In the genomic region with DNA sequence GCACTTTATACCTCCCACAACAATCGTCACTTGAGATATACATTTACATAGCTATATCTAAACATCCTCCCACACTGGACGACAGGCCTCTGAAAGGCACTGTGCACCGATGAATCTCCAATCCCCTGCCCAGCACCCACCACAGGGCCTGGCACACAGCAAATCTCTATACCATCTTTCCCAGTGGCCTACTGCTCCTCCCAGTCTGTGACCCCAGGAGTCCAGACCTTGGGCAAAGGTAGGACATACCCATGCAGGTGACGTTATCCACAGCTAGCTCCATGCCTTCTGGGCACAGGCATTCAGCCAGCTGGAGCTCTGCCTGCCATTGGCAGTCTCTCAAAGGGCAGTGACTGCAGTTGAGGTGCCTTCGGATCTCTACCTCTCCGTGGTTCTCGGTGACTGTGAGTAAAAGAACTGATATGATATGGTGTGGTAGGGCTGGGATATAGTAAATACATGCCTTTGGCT, we compare ENCODE assay signal across 18 cellular contexts. TPM values are rescaled to one million over a fixed set of nuclear protein-coding genes. Genes with fewer than 3 reads are reported as not detected.
DNase-seq lines count a peak whose midpoint lies in the region; TF ChIP-seq lines count a peak whose summit lies in the region.
"Had no signal": no experiment of that assay in that cellular context is flagged by ENCODE, and none has a peak within 500 bp of the region (broad histone marks: within the 10 kb centered on the region; RNA-seq: fewer than 3 reads in every experiment).

No MANE protein-coding gene starts in this region.

- in situ Hi-C loops in G401 (cut with HindIII; ENCODE audit: low sequenced_read_pairs): no loop called here

- POLR2A ChIA-PET in GM10248 (lab: Yijun Ruan, JAX): no interaction called here

- no peak overlapping the region for H3K4me3 ChIP-seq in liver (ENCODE audit: low read depth in 1 of 3, low read length in 3 of 3)
- H3K4me3 ChIP-seq: SK-N-MC had no signal

- H3K36me3 ChIP-seq in liver (ENCODE audit: control insufficient read depth in 4 of 4, insufficient read depth in 3 of 4, low read depth in 1 of 4, low read length in 3 of 4): no peaks in the 10 kb centered on the region
- H3K36me3 ChIP-seq: neutrophil had no signal

- no peak overlapping the region for H3K27ac ChIP-seq in liver (ENCODE audit: low read depth in 1 of 2, low read length in 2 of 2)
- H3K27ac ChIP-seq: neutrophil, SK-N-MC had no signal

- DNase-seq in G401 (ENCODE audit: low spot score): peak; percentile 75
- DNase-seq in NCI-H2196 (lab: John Stamatoyannopoulos, UW; ENCODE audit: unreplicated experiment): peak; percentile 57
- peak; percentile 64 for DNase-seq in cerebellar cortex (ENCODE audit: low spot score)
- no peak for DNase-seq in ecto neural progenitor cell (ENCODE audit: low spot score)
- no peak for DNase-seq in 8988T
- DNase-seq in GM10248 (ENCODE audit: extremely low spot score): no peak
- DNase-seq in head of caudate nucleus: no peak
- DNase-seq: activated B cell treated with CpG ODN at 0.5 μM for 24 hours; activated CD4-positive, alpha-beta memory T cell treated with anti-CD3 and anti-CD28 coated beads, Interleukin-2, amount 10 ng/mL, durations not matched to agents 7 days and 5 days; activated naive CD4-positive, alpha-beta T cell treated with anti-CD3 and anti-CD28 coated beads, Interleukin-2, amount 10 ng/mL, durations not matched to agents 7 days and 5 days; activated T-cell treated with anti-CD3 and anti-CD28 coated beads, Interleukin-2, amount 50 U/mL, for 4 hours; hypothalamus; kidney; OCI-M1 had no signal

- 47% methylated on average over 7 of the region's 7 CpGs for WGBS in liver

- intact Hi-C loops in head of caudate nucleus (cut with DNase I): no loop called here

- no peak for TF ChIP-seq CTCF in liver (IDR thresholded peaks at IDR 0.05; ENCODE audit: low read depth, low read length, missing input control)
- TF ChIP-seq CTCF in GM10248 (IDR thresholded peaks at IDR 0.05; ENCODE audit: control extremely low read depth, extremely low read depth, low read depth, missing control alignments): no peak

- no peak overlapping the region for H3K9ac ChIP-seq in liver (ENCODE audit: low read depth in 1 of 2, low read length in 2 of 2)

- H3K9me3 ChIP-seq in liver (ENCODE audit: control insufficient read depth in 4 of 4, low read length in 3 of 4): no peaks in the 10 kb centered on the region
- H3K9me3 ChIP-seq: neutrophil had no signal

- peak in 1 of 2 donors; percentile 39 for TF ChIP-seq RAD21 in liver (IDR thresholded peaks at IDR 0.05)

- peaks cover 0 to 4% (median 0%) of the 10 kb centered on the region in 4 donors for H3K27me3 ChIP-seq in liver (ENCODE audit: control insufficient read depth in 4 of 4, insufficient read depth in 4 of 4, low read length in 3 of 4)

- peaks cover 4 to 16% (median 10%) of the 10 kb centered on the region in 4 donors for H3K4me1 ChIP-seq in liver (ENCODE audit: control insufficient read depth in 4 of 4, insufficient read depth in 4 of 4, low read length in 3 of 4)

- CTCF ChIA-PET in GM10248 (lab: Yijun Ruan, JAX): interaction anchor here (0.8 to 3.2 kb wide), 10 partner anchors 9 to 95 kb away, joined by 3 to 35 read pairs (median 4); a partner anchor contains a TSS

TF ChIP-seq in liver, 16 proteins besides CTCF, POLR2A, EP300 and RAD21:
- peak; percentile 84 for TF ChIP-seq HNF4G (IDR thresholded peaks at IDR 0.05)
- TF ChIP-seq HNF4A (conservative IDR thresholded peaks at IDR 0.05): peak; percentile 96 to 97
- TF ChIP-seq, protein P1, sequence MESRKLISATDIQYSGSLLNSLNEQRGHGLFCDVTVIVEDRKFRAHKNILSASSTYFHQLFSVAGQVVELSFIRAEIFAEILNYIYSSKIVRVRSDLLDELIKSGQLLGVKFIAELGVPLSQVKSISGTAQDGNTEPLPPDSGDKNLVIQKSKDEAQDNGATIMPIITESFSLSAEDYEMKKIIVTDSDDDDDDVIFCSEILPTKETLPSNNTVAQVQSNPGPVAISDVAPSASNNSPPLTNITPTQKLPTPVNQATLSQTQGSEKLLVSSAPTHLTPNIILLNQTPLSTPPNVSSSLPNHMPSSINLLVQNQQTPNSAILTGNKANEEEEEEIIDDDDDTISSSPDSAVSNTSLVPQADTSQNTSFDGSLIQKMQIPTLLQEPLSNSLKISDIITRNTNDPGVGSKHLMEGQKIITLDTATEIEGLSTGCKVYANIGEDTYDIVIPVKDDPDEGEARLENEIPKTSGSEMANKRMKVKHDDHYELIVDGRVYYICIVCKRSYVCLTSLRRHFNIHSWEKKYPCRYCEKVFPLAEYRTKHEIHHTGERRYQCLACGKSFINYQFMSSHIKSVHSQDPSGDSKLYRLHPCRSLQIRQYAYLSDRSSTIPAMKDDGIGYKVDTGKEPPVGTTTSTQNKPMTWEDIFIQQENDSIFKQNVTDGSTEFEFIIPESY (IDR thresholded peaks at IDR 0.05): no peak
- TF ChIP-seq JUND (IDR thresholded peaks at IDR 0.05): peak; percentile 82 to 84
- TF ChIP-seq, protein P2, sequence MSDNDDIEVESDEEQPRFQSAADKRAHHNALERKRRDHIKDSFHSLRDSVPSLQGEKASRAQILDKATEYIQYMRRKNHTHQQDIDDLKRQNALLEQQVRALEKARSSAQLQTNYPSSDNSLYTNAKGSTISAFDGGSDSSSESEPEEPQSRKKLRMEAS (IDR thresholded peaks at IDR 0.05): no peak
- peak; percentile 79 to 80 for TF ChIP-seq RXRA (IDR thresholded peaks at IDR 0.05)
- peak; percentile 75 for TF ChIP-seq SP1 (IDR thresholded peaks at IDR 0.05)

RNA-seq across cellular contexts. Expression of a gene that starts 5.8 kb away (rescaled TPM):
- not detected in 2 replicates for total RNA-seq in G401 (2014; rRNA removed; shearing (Covaris generic))
- 1 to 10 TPM; 2.6 to 3.0 TPM for total RNA-seq in liver
- polyA plus RNA-seq in liver: 1 to 10 TPM in 1 of 2 donors, under 1 TPM in 1; 0.86 to 1.4 TPM
- polyA plus RNA-seq: CD14-positive monocyte had no signal

RNA-seq across cellular contexts. Expression of a gene that starts 14.2 kb away (rescaled TPM):
- 12.4 and 20.0 TPM in 2 replicates for total RNA-seq in G401 (2014; rRNA removed; shearing (Covaris generic))
- total RNA-seq in liver: 1 to 10 TPM; 1.4 to 2.4 TPM
- polyA plus RNA-seq in liver: under 1 TPM; 0.36 to 0.92 TPM
- polyA plus RNA-seq: CD14-positive monocyte had no signal

RNA-seq across cellular contexts. Expression of a gene that starts 36.2 kb away (rescaled TPM):
- 24.3 and 46.5 TPM in 2 replicates for total RNA-seq in G401 (2014; rRNA removed; shearing (Covaris generic))
- total RNA-seq in liver: 10 to 100 TPM in 1 of 2 donors, 1 to 10 TPM in 1; 7.8 to 12.2 TPM
- polyA plus RNA-seq in liver: 1 to 10 TPM; 6.4 to 9.7 TPM

RNA-seq across cellular contexts. Expression of a gene that starts 51.2 kb away (rescaled TPM):
- 25.9 and 26.2 TPM in 2 replicates for total RNA-seq in G401 (2014; rRNA removed; shearing (Covaris generic))
- total RNA-seq in liver: 1 to 10 TPM; 2.2 to 2.3 TPM
- polyA plus RNA-seq in liver: 1 to 10 TPM; 1.1 to 2.3 TPM

Comparison
In these comparisons a context has a peak if more than half of its experiments do, and no peak if none do; other contexts are left out.
1. DNase-seq: peak in G401 (single experiment), NCI-H2196 (single experiment) and cerebellar cortex (single experiment); none in ecto neural progenitor cell (single experiment), 8988T (single experiment), GM10248 (single experiment) and head of caudate nucleus (0 of 42).